9 cellular contexts compared by ENCODE assay signal in genomic region chr10:95800286-95800685, GRCh38. TPM values are rescaled to one million over a fixed set of nuclear protein-coding genes. Genes with fewer than 3 reads are reported as not detected.
DNase-seq lines count a peak whose midpoint lies in the region; ATAC-seq and TF ChIP-seq lines count a peak whose summit lies in the region.
"Not testable (repeated sequence)": the region's sequence is repeated elsewhere in the genome, so short reads cannot be mapped to it uniquely, and the experiment has no call there.
"Had no signal": no experiment of that assay in that cellular context is flagged by ENCODE, and none has a peak within 500 bp of the region (broad histone marks: within the 10 kb centered on the region; RNA-seq: fewer than 3 reads in every experiment).

No MANE protein-coding gene starts in this region.

- not testable (repeated sequence) for H3K27me3 Mint-ChIP-seq in CD4-positive, CD25-positive, alpha-beta regulatory T cell; IgD-negative memory B cell; activated CD4-positive, alpha-beta T cell treated with anti-CD3 and anti-CD28 coated beads, Interleukin-2, amount 10 ng/mL, durations not matched to agents 24 days and 14 days; activated naive CD8-positive, alpha-beta T cell treated with anti-CD3 and anti-CD28 coated beads, Interleukin-2, amount 50 U/mL, for 24 hours; endothelial cell (ENCODE audit: unreplicated experiment); stimulated activated naive B cell treated with anti-CD40 and anti-IgM and Interleukin-4, amounts not matched to agents 10 μg/mL and 1 μg/mL and 100 μg/mL, for 72 hours

- not testable (repeated sequence) for H2BK12ac ChIP-seq in mesenchymal stem cell (ENCODE audit: low read length in 2 of 2)

- not testable (repeated sequence) for H3K14ac ChIP-seq in mesenchymal stem cell (ENCODE audit: low read length in 2 of 2)

- not testable (repeated sequence) for H3K4ac ChIP-seq in mesenchymal stem cell (ENCODE audit: low read depth in 1 of 2, low read length in 2 of 2)

- H3K4me1 ChIP-seq in CD4-positive, CD25-positive, alpha-beta regulatory T cell (ENCODE audit: control insufficient read depth, insufficient read depth, low read length, poor library complexity, severe bottlenecking); mesenchymal stem cell (ENCODE audit: control insufficient read depth, insufficient read depth, low read depth, low read length): not testable (repeated sequence)

- not testable (repeated sequence) for H2BK5ac ChIP-seq in mesenchymal stem cell (ENCODE audit: low read depth, low read length, poor library complexity, severe bottlenecking)

- not testable (repeated sequence) for H3K18ac ChIP-seq in mesenchymal stem cell (ENCODE audit: low read depth in 1 of 2, low read length in 2 of 2)

- ATAC-seq in CD4-positive, CD25-positive, alpha-beta regulatory T cell (ENCODE audit: low read depth in 2 of 2); activated naive CD8-positive, alpha-beta T cell treated with anti-CD3 and anti-CD28 coated beads, Interleukin-2, amount 50 U/mL, for 24 hours; stimulated activated naive B cell treated with anti-CD40 and anti-IgM and Interleukin-4, amounts not matched to agents 10 μg/mL and 1 μg/mL and 100 μg/mL, for 72 hours (replicated peaks): not testable (repeated sequence)

- H4K8ac ChIP-seq in mesenchymal stem cell (ENCODE audit: low read length), result not testable (repeated sequence)

- H3K27ac Mint-ChIP-seq in CD4-positive, CD25-positive, alpha-beta regulatory T cell, result peak overlapping the region in 1 of 3 donors; percentile 2
- peak overlapping the region; percentile 10 to 68 (median 31) for H3K27ac Mint-ChIP-seq in IgD-negative memory B cell
- H3K27ac Mint-ChIP-seq in activated CD4-positive, alpha-beta T cell treated with anti-CD3 and anti-CD28 coated beads, Interleukin-2, amount 10 ng/mL, durations not matched to agents 24 days and 14 days, result peak overlapping the region; percentile 80
- H3K27ac Mint-ChIP-seq in activated naive CD8-positive, alpha-beta T cell treated with anti-CD3 and anti-CD28 coated beads, Interleukin-2, amount 50 U/mL, for 24 hours, result peak overlapping the region; percentile 17
- not testable (repeated sequence) for H3K27ac Mint-ChIP-seq in endothelial cell (ENCODE audit: unreplicated experiment)
- peak overlapping the region; percentile 95 for H3K27ac Mint-ChIP-seq in stimulated activated naive B cell treated with anti-CD40 and anti-IgM and Interleukin-4, amounts not matched to agents 10 μg/mL and 1 μg/mL and 100 μg/mL, for 72 hours

- H3K9me3 ChIP-seq in CD4-positive, CD25-positive, alpha-beta regulatory T cell (ENCODE audit: control insufficient read depth in 2 of 2, low read length in 2 of 2); mesenchymal stem cell (ENCODE audit: control insufficient read depth, low read length): not testable (repeated sequence)

- H3K36me3 Mint-ChIP-seq in CD4-positive, CD25-positive, alpha-beta regulatory T cell; activated naive CD8-positive, alpha-beta T cell treated with anti-CD3 and anti-CD28 coated beads, Interleukin-2, amount 50 U/mL, for 24 hours (ENCODE audit: low read depth): not testable (repeated sequence)
- peaks cover 16% of the 10 kb centered on the region for H3K36me3 Mint-ChIP-seq in IgD-negative memory B cell
- peaks cover 25% of the 10 kb centered on the region for H3K36me3 Mint-ChIP-seq in activated CD4-positive, alpha-beta T cell treated with anti-CD3 and anti-CD28 coated beads, Interleukin-2, amount 10 ng/mL, durations not matched to agents 24 days and 14 days (ENCODE audit: low read depth)
- peaks cover 49% of the 10 kb centered on the region for H3K36me3 Mint-ChIP-seq in endothelial cell (ENCODE audit: low read depth, unreplicated experiment)
- H3K36me3 Mint-ChIP-seq in stimulated activated naive B cell treated with anti-CD40 and anti-IgM and Interleukin-4, amounts not matched to agents 10 μg/mL and 1 μg/mL and 100 μg/mL, for 72 hours, result peaks cover 68 to 84% of the 10 kb centered on the region in 2 donors

- H3K4me1 Mint-ChIP-seq in CD4-positive, CD25-positive, alpha-beta regulatory T cell, result peaks cover 0 to 32% (median 23%) of the 10 kb centered on the region in 4 donors
- H3K4me1 Mint-ChIP-seq in IgD-negative memory B cell, result peaks cover 43 to 61% (median 59%) of the 10 kb centered on the region in 3 donors
- peaks cover 27% of the 10 kb centered on the region for H3K4me1 Mint-ChIP-seq in activated CD4-positive, alpha-beta T cell treated with anti-CD3 and anti-CD28 coated beads, Interleukin-2, amount 10 ng/mL, durations not matched to agents 24 days and 14 days
- peaks cover 11% of the 10 kb centered on the region for H3K4me1 Mint-ChIP-seq in activated naive CD8-positive, alpha-beta T cell treated with anti-CD3 and anti-CD28 coated beads, Interleukin-2, amount 50 U/mL, for 24 hours
- H3K4me1 Mint-ChIP-seq in endothelial cell (ENCODE audit: unreplicated experiment), result not testable (repeated sequence)
- H3K4me1 Mint-ChIP-seq in stimulated activated naive B cell treated with anti-CD40 and anti-IgM and Interleukin-4, amounts not matched to agents 10 μg/mL and 1 μg/mL and 100 μg/mL, for 72 hours, result peaks cover 61 to 92% of the 10 kb centered on the region in 2 donors

- H2BK15ac ChIP-seq in mesenchymal stem cell (ENCODE audit: low read depth, poor library complexity, severe bottlenecking), result not testable (repeated sequence)

- H3K36me3 ChIP-seq in CD4-positive, CD25-positive, alpha-beta regulatory T cell (ENCODE audit: control insufficient read depth, insufficient read depth, low read length); mesenchymal stem cell (ENCODE audit: control insufficient read depth in 1 of 2, insufficient read depth in 2 of 2, low read depth in 1 of 2, low read length in 2 of 2): not testable (repeated sequence)

- H3K27me3 ChIP-seq in CD4-positive, CD25-positive, alpha-beta regulatory T cell (ENCODE audit: control insufficient read depth, insufficient read depth, low read length); mesenchymal stem cell (ENCODE audit: control insufficient read depth in 1 of 2, insufficient read depth in 1 of 2, low read length in 2 of 2): not testable (repeated sequence)

- DNase-seq in CD4-positive, CD25-positive, alpha-beta regulatory T cell; activated CD4-positive, alpha-beta T cell treated with anti-CD3 and anti-CD28 coated beads, Interleukin-2, amount 10 ng/mL, durations not matched to agents 24 days and 14 days; activated naive CD8-positive, alpha-beta T cell treated with anti-CD3 and anti-CD28 coated beads, Interleukin-2, amount 50 U/mL, for 24 hours; endothelial cell (ENCODE audit: low spot score); stimulated activated naive B cell treated with anti-CD40 and anti-IgM and Interleukin-4, amounts not matched to agents 10 μg/mL and 1 μg/mL and 100 μg/mL, for 72 hours: not testable (repeated sequence)
- peak; percentile 58 for DNase-seq in mesenchymal stem cell

- not testable (repeated sequence) for H3K79me1 ChIP-seq in mesenchymal stem cell (replicated peaks; ENCODE audit: low read length, poor library complexity, severe bottlenecking)

- not testable (repeated sequence) for H3K9ac ChIP-seq in mesenchymal stem cell (ENCODE audit: low read length)

- H4K91ac ChIP-seq in mesenchymal stem cell (ENCODE audit: low read length), result not testable (repeated sequence)

- peak overlapping the region in 2 of 4 donors; percentile 36 to 62 for H3K4me3 Mint-ChIP-seq in CD4-positive, CD25-positive, alpha-beta regulatory T cell
- H3K4me3 Mint-ChIP-seq in IgD-negative memory B cell (peak overlapping the region in 3 of 4 donors; percentile 16 to 89 (median 76)), endothelial cell (ENCODE audit: unreplicated experiment) (peak overlapping the region; percentile 11)
- peak overlapping the region; percentile 11 for H3K4me3 Mint-ChIP-seq in activated CD4-positive, alpha-beta T cell treated with anti-CD3 and anti-CD28 coated beads, Interleukin-2, amount 10 ng/mL, durations not matched to agents 24 days and 14 days
- not testable (repeated sequence) for H3K4me3 Mint-ChIP-seq in activated naive CD8-positive, alpha-beta T cell treated with anti-CD3 and anti-CD28 coated beads, Interleukin-2, amount 50 U/mL, for 24 hours
- peak overlapping the region; percentile 45 to 65 for H3K4me3 Mint-ChIP-seq in stimulated activated naive B cell treated with anti-CD40 and anti-IgM and Interleukin-4, amounts not matched to agents 10 μg/mL and 1 μg/mL and 100 μg/mL, for 72 hours

- H2BK120ac ChIP-seq in mesenchymal stem cell (ENCODE audit: low read depth, low read length), result not testable (repeated sequence)

- peak overlapping the region; percentile 32 for H3K4me3 ChIP-seq in CD4-positive, CD25-positive, alpha-beta regulatory T cell (ENCODE audit: low read depth, low read length)
- not testable (repeated sequence) for H3K4me3 ChIP-seq in mesenchymal stem cell (ENCODE audit: insufficient read depth in 1 of 2, low read depth in 1 of 2, low read length in 2 of 2)

- not testable (repeated sequence) for H3K23ac ChIP-seq in mesenchymal stem cell (ENCODE audit: low read length in 2 of 2)

- WGBS in mesenchymal stem cell, result 59% methylated on average over 2 of the region's 2 CpGs

- intact Hi-C loops in activated CD4-positive, alpha-beta T cell treated with anti-CD3 and anti-CD28 coated beads, Interleukin-2, amount 10 ng/mL, durations not matched to agents 24 days and 14 days (cut with micrococcal nuclease), result not testable (repeated sequence)

- peaks cover 0 to 16% (median 3%) of the 10 kb centered on the region in 7 donors for H3K9me3 Mint-ChIP-seq in CD4-positive, CD25-positive, alpha-beta regulatory T cell
- H3K9me3 Mint-ChIP-seq in IgD-negative memory B cell; activated naive CD8-positive, alpha-beta T cell treated with anti-CD3 and anti-CD28 coated beads, Interleukin-2, amount 50 U/mL, for 24 hours; endothelial cell (ENCODE audit: unreplicated experiment): not testable (repeated sequence)
- H3K9me3 Mint-ChIP-seq in activated CD4-positive, alpha-beta T cell treated with anti-CD3 and anti-CD28 coated beads, Interleukin-2, amount 10 ng/mL, durations not matched to agents 24 days and 14 days, result peaks cover 31% of the 10 kb centered on the region
- peaks cover 28 to 36% of the 10 kb centered on the region in 2 donors for H3K9me3 Mint-ChIP-seq in stimulated activated naive B cell treated with anti-CD40 and anti-IgM and Interleukin-4, amounts not matched to agents 10 μg/mL and 1 μg/mL and 100 μg/mL, for 72 hours

- H3K27ac ChIP-seq in CD4-positive, CD25-positive, alpha-beta regulatory T cell (ENCODE audit: insufficient read depth, low read length, poor library complexity, severe bottlenecking); mesenchymal stem cell (ENCODE audit: low read length, poor library complexity, severe bottlenecking): not testable (repeated sequence)

- H2AFZ ChIP-seq in mesenchymal stem cell (ENCODE audit: low read depth, low read length), result not testable (repeated sequence)

- TF ChIP-seq CTCF in endothelial cell (IDR thresholded peaks at IDR 0.05; ENCODE audit: unreplicated experiment), result not testable (repeated sequence)

- H3K4me2 ChIP-seq in mesenchymal stem cell (ENCODE audit: low read length, poor library complexity, severe bottlenecking), result not testable (repeated sequence)

- H2AK5ac ChIP-seq in mesenchymal stem cell (ENCODE audit: low read length, severe bottlenecking), result not testable (repeated sequence)

RNA-seq across cellular contexts. Expression of gene ENTPD1, which starts 44.3 kb away (rescaled TPM):
- total RNA-seq in CD4-positive, CD25-positive, alpha-beta regulatory T cell, result 49.4 TPM
- 10 to 100 TPM in 3 of 4 donors, 1 to 10 TPM in 1; 3.5 to 38.3 (median 17.9) TPM for polyA plus RNA-seq in CD4-positive, CD25-positive, alpha-beta regulatory T cell
- polyA plus RNA-seq in IgD-negative memory B cell, result 48.0 TPM
- 13.0 and 17.0 TPM in 2 replicates for total RNA-seq in activated CD4-positive, alpha-beta T cell treated with anti-CD3 and anti-CD28 coated beads, Interleukin-2, amount 10 ng/mL, durations not matched to agents 24 days and 14 days
- 102 TPM for total RNA-seq in endothelial cell (ENCODE audit: unreplicated experiment)
- polyA plus RNA-seq in mesenchymal stem cell (2013, experiment 1 of 2), result 7.0 TPM
- 6.8 TPM for polyA plus RNA-seq in mesenchymal stem cell (2013, experiment 2 of 2)
- total RNA-seq: HT-29 had no signal
- polyA plus RNA-seq: IMR-90 had no signal
